In the genomic region with DNA sequence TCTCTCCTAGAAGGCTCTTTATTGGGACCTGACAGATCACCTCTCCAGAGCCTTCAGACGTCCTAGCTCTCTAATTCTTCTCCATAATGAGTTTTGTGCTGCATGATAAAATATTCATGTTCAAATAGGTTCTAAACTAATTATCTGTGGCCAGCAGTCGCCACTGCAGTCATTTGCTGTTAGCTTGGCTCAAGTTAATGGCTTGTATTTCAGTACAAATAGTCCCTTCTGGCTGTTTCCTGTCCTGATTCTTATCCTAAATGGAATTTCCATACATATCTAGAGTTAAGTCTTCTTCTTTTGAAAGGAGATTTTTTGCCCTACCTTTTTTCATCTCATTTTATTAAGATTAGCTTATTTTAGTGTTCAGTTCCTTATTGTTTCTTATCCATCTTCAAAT, we compare ENCODE assay signal across 26 cellular contexts.
"Had no signal": no experiment of that assay in that cellular context is flagged by ENCODE, and none has a peak within 500 bp of the region (broad histone marks: within the 10 kb centered on the region; RNA-seq: fewer than 3 reads in every experiment).

No MANE protein-coding gene starts in this region.

- H3K9me3 ChIP-seq: MG63, SJCRH30 had no signal

- H3K4me3 ChIP-seq: MG63, SJCRH30, SK-N-MC had no signal

- DNase-seq: IMR-90; Karpas-422; KG1; MG63; NCI-H1048; NCI-H1105; NCI-H1417; NCI-H1436 treated with DMSO at 0.1 percent for 48 hours; NCI-H1694; NCI-H187 treated with DMSO at 0.1 percent for 48 hours; NCI-H2029 treated with DMSO at 0.1 percent for 48 hours; NCI-H2171 treated with DMSO at 0.1 percent for 48 hours; NCI-H345; NCI-H446 treated with DMSO at 0.1 percent for 48 hours; NCI-H510A treated with DMSO at 0.1 percent for 48 hours; NCI-H526; NCI-H748 treated with DMSO at 0.1 percent for 48 hours; NK-92 treated with Interleukin-12 subunit alpha and Interleukin-12 subunit beta, amount 100 ng/mL, for 24 hours; PC-3; SHP77 treated with DMSO at 0.1 percent for 48 hours; SJCRH30; T-helper 1 cell had no signal

- H3K27me3 ChIP-seq: MG63, SJCRH30 had no signal

- ATAC-seq: HepG2, Panc1, PC-3, Right ventricle myocardium inferior had no signal

- H3K36me3 ChIP-seq: MG63, SJCRH30 had no signal

- H3K27ac ChIP-seq: SJCRH30, SK-N-MC had no signal

- H3K4me1 ChIP-seq: SJCRH30 had no signal
